ENCODE assay signal across 8 cellular contexts in genomic region chr12:58919271-58920101, GRCh38. TPM values are rescaled to one million over a fixed set of nuclear protein-coding genes. Genes with fewer than 3 reads are reported as not detected.
DNase-seq lines count a peak whose midpoint lies in the region; ATAC-seq and TF ChIP-seq lines count a peak whose summit lies in the region.

No MANE protein-coding gene starts in this region.

- no peak for TF ChIP-seq CTCF in fibroblast of pulmonary artery (IDR thresholded peaks at IDR 0.05; ENCODE audit: low read length, missing control alignments)
- TF ChIP-seq CTCF in neural crest cell (conservative IDR thresholded peaks at IDR 0.05) = no peak

- no peaks in the 10 kb centered on the region for H3K36me3 Mint-ChIP-seq in neural crest cell (ENCODE audit: low read depth)

- peak; percentile 36 for ATAC-seq in HG02642 (IDR thresholded peaks at IDR 0.05; ENCODE audit: poor library complexity, unreplicated experiment)
- no peak for ATAC-seq in GM19328 (IDR thresholded peaks at IDR 0.05; ENCODE audit: unreplicated experiment)
- ATAC-seq in GM21367 (IDR thresholded peaks at IDR 0.05; ENCODE audit: unreplicated experiment) = no peak

- peak; percentile 68 for DNase-seq in RPMI8226
- DNase-seq in fibroblast of pulmonary artery (ENCODE audit: low read depth) = peak; percentile 54
- DNase-seq in neural crest cell (ENCODE audit: low read depth, low spot score) = no peak
- DNase-seq in activated gamma-delta T cell treated with Interleukin-2 at 50 U/mL for 16 hours = no peak

- peak overlapping the region; percentile 87 for H3K27ac Mint-ChIP-seq in neural crest cell (ENCODE audit: unreplicated experiment)

- H3K9me3 Mint-ChIP-seq in neural crest cell = no peaks in the 10 kb centered on the region

- H3K27me3 Mint-ChIP-seq in neural crest cell (ENCODE audit: low read depth) = no peaks in the 10 kb centered on the region

- H3K4me3 ChIP-seq in GM08714 (ENCODE audit: low read length) = peak overlapping the region; percentile 84
- peak overlapping the region; percentile 76 for H3K4me3 ChIP-seq in fibroblast of pulmonary artery (replicated peaks; ENCODE audit: low read depth, low read length)

- H3K4me3 Mint-ChIP-seq in neural crest cell = peak overlapping the region; percentile 87

- peaks cover 52% of the 10 kb centered on the region for H3K4me1 Mint-ChIP-seq in neural crest cell

RNA-seq across cellular contexts. Expression of gene LRIG3, which starts 0.8 kb away (rescaled TPM):
- total RNA-seq in neural crest cell = 24.5 and 27.7 TPM in 2 replicates

Comparison
In these comparisons a context has a peak if more than half of its experiments do, and no peak if none do; other contexts are left out.
1. DNase-seq: peak in RPMI8226 (single experiment) and fibroblast of pulmonary artery (single experiment); none in neural crest cell (single experiment) and activated gamma-delta T cell treated with Interleukin-2 at 50 U/mL for 16 hours (single experiment).